ENCODE assay signal across 17 cellular contexts in the genomic region with DNA sequence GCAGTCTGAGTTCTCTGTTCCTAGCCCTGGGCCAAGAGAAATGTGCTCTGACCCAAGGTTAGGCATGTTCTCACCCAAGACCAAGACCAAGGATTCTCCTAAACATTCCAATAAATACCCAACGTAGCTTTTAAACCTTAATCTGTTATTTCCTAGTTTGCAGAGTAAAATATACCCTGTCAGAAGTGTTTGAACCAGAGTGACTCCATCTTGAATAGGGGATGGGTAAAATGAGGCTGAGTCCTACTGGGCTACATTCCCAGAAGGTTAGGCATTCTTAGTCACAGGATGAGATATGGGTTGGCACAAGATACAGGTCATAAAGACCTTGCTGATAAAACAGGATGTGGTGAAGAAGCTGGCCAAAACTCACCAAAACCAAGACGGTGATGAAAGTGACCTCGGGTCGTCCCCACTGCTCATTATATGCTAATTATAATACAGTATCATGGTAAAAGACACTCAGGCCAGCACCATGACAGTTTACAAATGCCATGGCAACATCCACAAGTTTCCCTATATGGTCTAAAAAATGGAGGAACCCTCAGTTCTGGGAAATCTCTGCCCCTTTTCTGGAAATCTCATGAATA. TPM values are rescaled to one million over a fixed set of nuclear protein-coding genes. Genes with fewer than 3 reads are reported as not detected.
DNase-seq lines count a peak whose midpoint lies in the region; ATAC-seq and TF ChIP-seq lines count a peak whose summit lies in the region.
"Had no signal": no experiment of that assay in that cellular context is flagged by ENCODE, and none has a peak within 500 bp of the region (broad histone marks: within the 10 kb centered on the region; RNA-seq: fewer than 3 reads in every experiment).

No MANE protein-coding gene starts in this region.

- H3K27ac ChIP-seq in breast epithelium (no peak overlapping the region), epithelial cell of prostate (no peak overlapping the region)
- H3K27ac ChIP-seq: coronary artery, esophagus squamous epithelium, neutrophil, RWPE1 had no signal

- peaks cover 11% of the 10 kb centered on the region for H3K27me3 Mint-ChIP-seq in MCF 10A (ENCODE audit: insufficient read depth, unreplicated experiment)
- H3K27me3 Mint-ChIP-seq in stimulated activated naive CD8-positive, alpha-beta T cell treated with anti-CD3 and anti-CD28 coated beads, Interleukin-15, amount 100 ng/mL, for 72 hours, result peaks cover 7% of the 10 kb centered on the region
- H3K27me3 Mint-ChIP-seq in effector memory CD8-positive, alpha-beta T cell, result peaks cover 34 to 36% of the 10 kb centered on the region in 2 donors

- intact Hi-C loops in MCF 10A (cut with micrococcal nuclease), result no loop called here
- intact Hi-C loops in breast epithelium (cut with DNase I; ENCODE audit: low total_unique reads), result no loop called here

- no peak overlapping the region for H3K4me3 ChIP-seq in breast epithelium
- H3K4me3 ChIP-seq: coronary artery, esophagus squamous epithelium, K562 had no signal

- ATAC-seq in stimulated activated naive CD8-positive, alpha-beta T cell treated with anti-CD3 and anti-CD28 coated beads, Interleukin-15, amount 100 ng/mL, for 72 hours, result peak; percentile 82
- no peak for ATAC-seq in effector memory CD8-positive, alpha-beta T cell (replicated peaks)
- ATAC-seq: K562 had no signal

- H3K4me3 Mint-ChIP-seq in MCF 10A (ENCODE audit: unreplicated experiment), result no peak overlapping the region
- no peak overlapping the region for H3K4me3 Mint-ChIP-seq in stimulated activated naive CD8-positive, alpha-beta T cell treated with anti-CD3 and anti-CD28 coated beads, Interleukin-15, amount 100 ng/mL, for 72 hours
- no peak overlapping the region for H3K4me3 Mint-ChIP-seq in effector memory CD8-positive, alpha-beta T cell
- H3K4me3 Mint-ChIP-seq: type B pancreatic cell had no signal

- no peaks in the 10 kb centered on the region for H3K4me1 Mint-ChIP-seq in MCF 10A (ENCODE audit: insufficient read depth, unreplicated experiment)
- H3K4me1 Mint-ChIP-seq in stimulated activated naive CD8-positive, alpha-beta T cell treated with anti-CD3 and anti-CD28 coated beads, Interleukin-15, amount 100 ng/mL, for 72 hours, result peaks cover 11% of the 10 kb centered on the region
- no peaks in the 10 kb centered on the region for H3K4me1 Mint-ChIP-seq in effector memory CD8-positive, alpha-beta T cell (ENCODE audit: low read depth in 2 of 2)

- H3K36me3 Mint-ChIP-seq in MCF 10A (ENCODE audit: insufficient read depth, unreplicated experiment), result no peaks in the 10 kb centered on the region
- H3K36me3 Mint-ChIP-seq in effector memory CD8-positive, alpha-beta T cell (ENCODE audit: insufficient read depth), result no peaks in the 10 kb centered on the region

- no peaks in the 10 kb centered on the region for H3K27me3 ChIP-seq in breast epithelium
- H3K27me3 ChIP-seq: BE2C, esophagus squamous epithelium had no signal

- POLR2A ChIA-PET in MCF 10A (lab: Yijun Ruan, JAX), result no interaction called here

- no TSS peak for BruUV-seq in MCF 10A (replicated peaks; lab: Mats Ljungman, UMichigan)

- H3K4me1 ChIP-seq in breast epithelium, result no peaks in the 10 kb centered on the region
- H3K4me1 ChIP-seq: esophagus squamous epithelium had no signal

- CTCF ChIA-PET in MCF 10A (lab: Yijun Ruan, JAX), result no interaction called here

- DNase-seq in MCF 10A (ENCODE audit: unreplicated experiment), result peak; percentile 8
- no peak for DNase-seq in breast epithelium (ENCODE audit: low spot score in 2 of 2)
- peak; percentile 64 for DNase-seq in RKO (ENCODE audit: low spot score)
- DNase-seq in epithelial cell of prostate (ENCODE audit: low read depth, low spot score), result peak; percentile 12
- DNase-seq in stimulated activated naive CD8-positive, alpha-beta T cell treated with anti-CD3 and anti-CD28 coated beads, Interleukin-15, amount 100 ng/mL, for 72 hours, result peak in 1 of 2 donors; percentile 71
- no peak for DNase-seq in effector memory CD8-positive, alpha-beta T cell
- no peak for DNase-seq in CD1c-positive myeloid dendritic cell (ENCODE audit: extremely low spot score)
- no peak for DNase-seq in T-helper 1 cell
- DNase-seq: BE2C; esophagus squamous epithelium; NCI-H524 treated with DMSO at 0.1 percent for 48 hours; stimulated activated CD8-positive, alpha-beta memory T cell treated with anti-CD3 and anti-CD28 coated beads, Interleukin-4, amount 100 ng/mL, for 48 hours had no signal

- H3K9me3 ChIP-seq in breast epithelium, result peaks cover 12% of the 10 kb centered on the region in 2 donors
- H3K9me3 ChIP-seq: BE2C, neutrophil had no signal

- TF ChIP-seq CTCF in MCF 10A (IDR thresholded peaks at IDR 0.05; ENCODE audit: unreplicated experiment) (no peak), breast epithelium (IDR thresholded peaks at IDR 0.05) (no peak)

- no peak overlapping the region for H3K27ac Mint-ChIP-seq in MCF 10A (ENCODE audit: low read depth, unreplicated experiment)
- no peak overlapping the region for H3K27ac Mint-ChIP-seq in stimulated activated naive CD8-positive, alpha-beta T cell treated with anti-CD3 and anti-CD28 coated beads, Interleukin-15, amount 100 ng/mL, for 72 hours
- H3K27ac Mint-ChIP-seq in effector memory CD8-positive, alpha-beta T cell, result no peak overlapping the region
- H3K27ac Mint-ChIP-seq: type B pancreatic cell had no signal

- no peaks in the 10 kb centered on the region for H3K36me3 ChIP-seq in breast epithelium
- H3K36me3 ChIP-seq: esophagus squamous epithelium, neutrophil had no signal

- TF ChIP-seq POLR2A in breast epithelium (IDR thresholded peaks at IDR 0.05), result no peak

- peaks cover 20% of the 10 kb centered on the region for H3K9me3 Mint-ChIP-seq in MCF 10A (ENCODE audit: unreplicated experiment)
- H3K9me3 Mint-ChIP-seq in stimulated activated naive CD8-positive, alpha-beta T cell treated with anti-CD3 and anti-CD28 coated beads, Interleukin-15, amount 100 ng/mL, for 72 hours, result peaks cover 12 to 39% of the 10 kb centered on the region in 2 donors
- H3K9me3 Mint-ChIP-seq in effector memory CD8-positive, alpha-beta T cell, result peaks cover 12 to 15% of the 10 kb centered on the region in 2 donors

RNA-seq across cellular contexts. Expression of a gene that starts 27.7 kb away (rescaled TPM):
- total RNA-seq in MCF 10A (2022) (not detected in 2 replicates), breast epithelium (10 to 100 TPM in 2 of 3 donors, 1 to 10 TPM in 1; 7.2 to 32.5 (median 26.2) TPM)

Comparison
In these comparisons a context has a peak if more than half of its experiments do, and no peak if none do; other contexts are left out.
1. DNase-seq: peak in MCF 10A (single experiment), RKO (single experiment) and epithelial cell of prostate (single experiment); none in breast epithelium (0 of 2), effector memory CD8-positive, alpha-beta T cell (0 of 3), CD1c-positive myeloid dendritic cell (single experiment) and T-helper 1 cell (0 of 5).